In the genomic region with DNA sequence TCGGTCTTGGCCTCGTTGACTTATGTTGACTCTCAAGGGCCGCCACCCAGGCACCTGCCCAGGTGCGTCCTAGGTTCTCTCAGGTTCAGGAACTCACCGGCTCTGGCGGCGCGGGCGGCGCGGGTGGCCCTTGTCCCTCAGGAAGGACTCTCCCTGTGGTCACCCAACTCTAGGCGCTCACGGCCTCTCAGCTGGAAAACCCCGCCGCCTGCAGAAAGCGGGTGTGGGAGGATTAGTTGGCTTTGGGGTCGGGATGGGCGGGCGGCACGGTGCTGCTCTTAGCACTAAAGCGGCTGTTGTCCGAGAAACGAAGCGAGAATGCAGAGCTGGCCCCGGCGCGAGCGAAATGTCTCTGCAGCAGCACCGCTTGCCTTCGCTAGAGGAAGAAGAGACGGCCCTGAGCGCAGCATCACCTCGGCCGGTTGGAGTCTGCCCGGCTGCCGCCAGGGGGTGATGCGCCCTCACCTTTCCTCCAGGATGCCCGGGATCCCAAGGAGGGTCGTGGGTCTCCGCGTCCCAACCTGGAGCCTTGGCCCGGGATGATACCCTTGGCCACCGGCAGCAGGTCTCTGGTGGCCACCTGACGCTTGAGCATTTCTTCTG, we compare ENCODE assay signal across 7 cellular contexts. TPM values are rescaled to one million over a fixed set of nuclear protein-coding genes. Genes with fewer than 3 reads are reported as not detected.
DNase-seq lines count a peak whose midpoint lies in the region; ATAC-seq, FAIRE-seq and TF ChIP-seq lines count a peak whose summit lies in the region.

No MANE protein-coding gene starts in this region.

- CTCF ChIA-PET in K562 (lab: Yijun Ruan, JAX; ENCODE audit: low intra/inter-chr PET ratio), result interaction anchor here (0.7 to 1.2 kb wide), 2 partner anchors 175 kb away, joined by 4 to 6 read pairs; no protein-coding TSS in a partner anchor

- TF ChIP-seq CTCF in K562 (IDR thresholded peaks at IDR 0.05 in 2 of 3, conservative IDR thresholded peaks at IDR 0.05 in 1 of 3; ENCODE audit: insufficient read depth in 2 of 3, low read depth in 1 of 3, low read length in 3 of 3), result peak; percentile 70 to 83 (median 73)
- TF ChIP-seq CTCF in smooth muscle cell (IDR thresholded peaks at IDR 0.05; ENCODE audit: borderline replicate concordance, insufficient read depth, poor library complexity, severe bottlenecking), result peak; percentile 74

- H3K36me3 ChIP-seq in NT2/D1 (ENCODE audit: insufficient read depth, insufficient read length, low read length) (no peaks in the 10 kb centered on the region), K562 (ENCODE audit: control insufficient read depth, insufficient read depth, low read length) (no peaks in the 10 kb centered on the region), smooth muscle cell (ENCODE audit: low read depth) (no peaks in the 10 kb centered on the region)

- H3K4me3 ChIP-seq in NT2/D1 (ENCODE audit: insufficient read length, low read depth) (no peak overlapping the region), K562 (no peak overlapping the region), iPS-18c (ENCODE audit: insufficient read depth, low read depth, low read length) (peak overlapping the region; percentile 47), smooth muscle cell (no peak overlapping the region)

- POLR2A ChIA-PET in K562 (lab: Yijun Ruan, JAX), result interaction anchor here (0.8 to 1.7 kb wide), 4 partner anchors 8 to 12 kb away, joined by 3 to 5 read pairs (median 4); partner anchors contain the start of gene TADA1

- DNase-seq in NT2/D1 (ENCODE audit: low read depth, low spot score) (peak; percentile 62), K562 (ENCODE audit: extremely low read depth in 1 of 4, low spot score in 3 of 4) (peak; percentile 50 to 57 (median 54)), smooth muscle cell (lab: John Stamatoyannopoulos, UW; ENCODE audit: unreplicated experiment) (no peak), OCI-M2 (lab: John Stamatoyannopoulos, UW; ENCODE audit: unreplicated experiment) (no peak), SHP77 (lab: John Stamatoyannopoulos, UW) (no peak)

- H3K27me3 ChIP-seq in NT2/D1 (ENCODE audit: insufficient read depth, insufficient read length), result peaks cover 6% of the 10 kb centered on the region
- peaks cover 37 to 44% of the 10 kb centered on the region in 2 experiments for H3K27me3 ChIP-seq in K562 (ENCODE audit: control insufficient read depth in 2 of 2, insufficient read depth in 2 of 2, low read length in 2 of 2)
- H3K27me3 ChIP-seq in smooth muscle cell (ENCODE audit: low read depth), result peaks cover 42% of the 10 kb centered on the region

- FAIRE-seq in K562 (lab: Jason Lieb, UNC), result no peak

- H3K4me2 ChIP-seq in K562 (ENCODE audit: insufficient read depth, low read length) (peak overlapping the region; percentile 13; the same call in 1 of the 2 replicates), smooth muscle cell (peak overlapping the region; percentile 74)

- H3K9me3 ChIP-seq in NT2/D1 (ENCODE audit: insufficient read depth, low read length) (0 out of 2 replicates have a peak, but pooled peaks cover under 1% of the 10 kb centered on the region), K562 (replicated peaks; ENCODE audit: control insufficient read depth, insufficient read depth, low read depth, low read length) (no peaks in the 10 kb centered on the region), iPS-18c (ENCODE audit: control insufficient read depth, insufficient read depth, low read length) (no peaks in the 10 kb centered on the region), smooth muscle cell (replicated peaks; ENCODE audit: low read depth) (no peaks in the 10 kb centered on the region)

- peak; percentile 70 for ATAC-seq in GM19463 (IDR thresholded peaks at IDR 0.05; ENCODE audit: unreplicated experiment)
- ATAC-seq in K562, result peak; percentile 96

- H3K9me1 ChIP-seq in K562 (ENCODE audit: control insufficient read depth, insufficient read depth, low read length), result no peaks in the 10 kb centered on the region

- H4K20me1 ChIP-seq in K562 (replicated peaks; ENCODE audit: control insufficient read depth, insufficient read depth, low read length) (no peaks in the 10 kb centered on the region), smooth muscle cell (ENCODE audit: low read depth) (no peaks in the 10 kb centered on the region)

- H2AFZ ChIP-seq in K562 (ENCODE audit: low read depth, low read length) (no peak overlapping the region; the same call in 1 of the 2 replicates), smooth muscle cell (ENCODE audit: low read depth) (no peak overlapping the region)

- no peaks in the 10 kb centered on the region for H3F3A ChIP-seq in smooth muscle cell (ENCODE audit: low read depth)

- in situ Hi-C loops in K562 (cut with MboI), result loop anchor here (10.0 kb wide), 1 partner anchor 561 kb away; no protein-coding TSS in a partner anchor

- TF ChIP-seq RAD21 in K562 (CRISPR knock-in tag; conservative IDR thresholded peaks at IDR 0.05 in 1 of 2, IDR thresholded peaks at IDR 0.05 in 1 of 2), result peak; percentile 57 to 68

- intact Hi-C loops in K562 (cut with micrococcal nuclease), result loop anchor here (2.0 kb wide), 1 partner anchor 175 kb away; no protein-coding TSS in a partner anchor

- H3K9ac ChIP-seq in NT2/D1 (ENCODE audit: insufficient read length, low read depth) (no peak overlapping the region), K562 (ENCODE audit: insufficient read depth in 1 of 2, low read depth in 2 of 2, low read length in 2 of 2) (no peak overlapping the region), smooth muscle cell (ENCODE audit: low read depth) (no peak overlapping the region)

- no peak for TF ChIP-seq POLR2A in K562 (conservative IDR thresholded peaks at IDR 0.05)

- TF ChIP-seq EP300 in K562 (IDR thresholded peaks at IDR 0.05; ENCODE audit: low read length), result no peak

- H3K4me1 ChIP-seq in NT2/D1 (ENCODE audit: insufficient read depth, insufficient read length), result no peaks in the 10 kb centered on the region
- H3K4me1 ChIP-seq in K562 (replicated peaks in 1 of 2; ENCODE audit: control insufficient read depth in 2 of 2, insufficient read depth in 2 of 2, low read length in 2 of 2), result peaks cover 0 to 8% of the 10 kb centered on the region in 2 experiments; a peak in 2 of 5 replicates
- H3K4me1 ChIP-seq in smooth muscle cell (ENCODE audit: low read depth), result no peaks in the 10 kb centered on the region

- H3K79me2 ChIP-seq in K562 (ENCODE audit: control insufficient read depth, insufficient read depth, low read length) (no peaks in the 10 kb centered on the region), smooth muscle cell (ENCODE audit: low read depth) (no peaks in the 10 kb centered on the region)

- H3K27ac ChIP-seq in K562 (ENCODE audit: extremely low read depth, low read depth, low read length), result no peak overlapping the region
- H3K27ac ChIP-seq in smooth muscle cell (ENCODE audit: low read depth), result no peak overlapping the region

- WGBS in K562 (ENCODE audit: insufficient coverage, low coverage, missing lambda C conversion rate), result 14% methylated on average over 30 of the region's 44 CpGs
- 11% methylated on average over 42 of the region's 44 CpGs for WGBS in smooth muscle cell (ENCODE audit: low lambda C conversion rate)

- no TSS peak for BruUV-seq in K562 (replicated peaks; lab: Mats Ljungman, UMichigan)

TF ChIP-seq in K562, 482 proteins besides CTCF, POLR2A, EP300 and RAD21 (continues in another document):
- no peak for TF ChIP-seq ZNF431 (CRISPR knock-in tag; IDR thresholded peaks at IDR 0.05)
- TF ChIP-seq ZNF764 (CRISPR knock-in tag; IDR thresholded peaks at IDR 0.05; ENCODE audit: low read depth), result peak; percentile 81; the same call in 1 of the 2 replicates
- no peak for TF ChIP-seq NR4A1 (CRISPR knock-in tag; IDR thresholded peaks at IDR 0.05)
- no peak for TF ChIP-seq NR4A1 (tag; IDR thresholded peaks at IDR 0.05)
- TF ChIP-seq TAF7 (tag; IDR thresholded peaks at IDR 0.05), result no peak

RNA-seq across cellular contexts. Expression of gene TADA1, which starts 8.1 kb away (rescaled TPM):
- total RNA-seq in K562 (2011; cell fraction: chromatin; rRNA removed; ENCODE audit: low replicate concordance), result 14.9 and 32.5 TPM in 2 replicates
- total RNA-seq in K562 (2011; cell fraction: nucleolus; rRNA removed), result 8.2 and 11.6 TPM in 2 replicates
- 17.5 and 30.8 TPM in 2 replicates for total RNA-seq in K562 (2011; cell fraction: nucleoplasm; rRNA removed)
- total RNA-seq in K562 (2014; rRNA removed) (15.9 and 18.8 TPM in 2 replicates), K562 (2014; rRNA removed; fragmentation: Illumina TruSeq; extraction: Trizol) (28.7 and 32.5 TPM in 2 replicates), K562 (2015; rRNA removed; fragmentation: Illumina TruSeq; extraction: Trizol) (27.3 and 27.7 TPM in 2 replicates), K562 (2021) (20.5 and 21.2 TPM in 2 replicates), smooth muscle cell (16.3 and 20.8 TPM in 2 replicates)
- polyA plus RNA-seq in K562 (2011; rRNA removed) (42.9 and 43.1 TPM in 2 replicates), K562 (2014; fragmentation: Illumina TruSeq; extraction: Trizol) (28.4 and 35.2 TPM in 2 replicates), K562 (2014; fragmentation: Nextera tagmentation; extraction: Ambion mirVana) (10 to 100 TPM; 62.6 to 76.5 TPM), K562 (2014; rRNA removed) (18.6 and 24.1 TPM in 2 replicates), smooth muscle cell (9.1 and 12.2 TPM in 2 replicates)
- polyA plus RNA-seq in K562 (2011; cell fraction: cytosol; rRNA removed), result 17.2 and 32.7 TPM in 2 replicates
- polyA plus RNA-seq in K562 (2011; cell fraction: nucleus; rRNA removed), result 27.0 and 37.4 TPM in 2 replicates
- 13.6 and 22.2 TPM in 2 replicates for polyA plus RNA-seq in K562 (2012)
- polyA minus RNA-seq in K562 (2011; rRNA and poly(A)+ RNA removed), result 39.7 and 45.5 TPM in 2 replicates
- 15.5 and 15.6 TPM in 2 replicates for polyA minus RNA-seq in K562 (2011; cell fraction: cytosol; rRNA and poly(A)+ RNA removed)
- 7.5 and 16.2 TPM in 2 replicates for polyA minus RNA-seq in K562 (2011; cell fraction: nucleus; rRNA and poly(A)+ RNA removed)

RNA-seq across cellular contexts. Expression of gene POGK, which starts 44.9 kb away (rescaled TPM):
- 19.4 and 25.5 TPM in 2 replicates for total RNA-seq in K562 (2011; cell fraction: chromatin; rRNA removed; ENCODE audit: low replicate concordance)
- total RNA-seq in K562 (2011; cell fraction: nucleolus; rRNA removed), result 13.3 and 15.5 TPM in 2 replicates
- total RNA-seq in K562 (2011; cell fraction: nucleoplasm; rRNA removed), result 21.6 and 38.7 TPM in 2 replicates
- total RNA-seq in K562 (2014; rRNA removed) (24.3 and 30.4 TPM in 2 replicates), K562 (2014; rRNA removed; fragmentation: Illumina TruSeq; extraction: Trizol) (30.9 and 31.0 TPM in 2 replicates), K562 (2015; rRNA removed; fragmentation: Illumina TruSeq; extraction: Trizol) (41.0 and 44.5 TPM in 2 replicates), K562 (2021) (34.6 and 35.6 TPM in 2 replicates), smooth muscle cell (21.2 and 23.4 TPM in 2 replicates)
- polyA plus RNA-seq in K562 (2011; rRNA removed) (11.5 and 12.5 TPM in 2 replicates), K562 (2014; fragmentation: Illumina TruSeq; extraction: Trizol) (24.6 and 30.8 TPM in 2 replicates), K562 (2014; fragmentation: Nextera tagmentation; extraction: Ambion mirVana) (1 to 10 TPM; 6.1 to 8.1 TPM), K562 (2014; rRNA removed) (15.7 and 20.1 TPM in 2 replicates), smooth muscle cell (9.7 and 15.0 TPM in 2 replicates)
- polyA plus RNA-seq in K562 (2011; cell fraction: cytosol; rRNA removed), result 8.6 and 14.1 TPM in 2 replicates
- 27.0 and 31.8 TPM in 2 replicates for polyA plus RNA-seq in K562 (2011; cell fraction: nucleus; rRNA removed)
- 18.6 and 22.8 TPM in 2 replicates for polyA plus RNA-seq in K562 (2012)
- polyA minus RNA-seq in K562 (2011; rRNA and poly(A)+ RNA removed), result 29.8 and 30.3 TPM in 2 replicates
- polyA minus RNA-seq in K562 (2011; cell fraction: cytosol; rRNA and poly(A)+ RNA removed), result 19.1 and 22.8 TPM in 2 replicates
- 17.4 and 27.2 TPM in 2 replicates for polyA minus RNA-seq in K562 (2011; cell fraction: nucleus; rRNA and poly(A)+ RNA removed)

Comparison
In these comparisons a context has a peak if more than half of its experiments do, and no peak if none do; other contexts are left out.
1. DNase-seq: peak in NT2/D1 (single experiment) and K562 (4 of 4); none in smooth muscle cell (single experiment), OCI-M2 (single experiment) and SHP77 (0 of 2).